ENCODE assay signal across 22 cellular contexts in the genomic region with DNA sequence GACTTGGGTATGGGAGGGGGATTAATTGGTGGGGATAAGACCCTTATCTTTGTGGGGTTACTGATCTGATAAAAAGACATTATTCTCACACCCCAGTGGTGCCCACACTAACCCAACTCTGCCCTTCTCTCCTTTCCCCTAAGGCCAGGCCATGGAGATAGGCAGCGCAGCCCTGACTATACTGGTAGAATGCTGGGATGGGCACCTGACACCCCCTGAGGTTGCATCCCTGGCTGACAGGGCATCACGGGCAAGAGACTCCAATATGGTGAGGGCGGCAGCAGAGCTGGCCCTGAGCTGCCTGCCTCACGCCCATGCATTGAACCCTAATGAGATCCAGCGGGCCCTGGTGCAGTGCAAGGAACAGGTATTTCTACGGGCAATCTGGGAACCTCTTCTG.
"Had no signal": no experiment of that assay in that cellular context is flagged by ENCODE, and none has a peak within 500 bp of the region (broad histone marks: within the 10 kb centered on the region; RNA-seq: fewer than 3 reads in every experiment).

No MANE protein-coding gene starts in this region.

- H3K4me1 ChIP-seq: ascending aorta, gastroesophageal sphincter, left lung, right atrium auricular region had no signal

- H3K9me3 ChIP-seq: ascending aorta, gastroesophageal sphincter, left lung, mucosa of descending colon, right atrium auricular region, thoracic aorta had no signal

- H3K27me3 ChIP-seq: ascending aorta, gastroesophageal sphincter, left lung, right atrium auricular region had no signal

- H3K27ac Mint-ChIP-seq: activated B cell treated with CpG ODN at 0.5 μM for 24 hours; activated CD4-positive, alpha-beta T cell treated with anti-CD3 and anti-CD28 coated beads, Interleukin-2, amount 10 ng/mL, durations not matched to agents 7 days and 5 days; progenitor cell of endocrine pancreas had no signal

- H3K4me3 Mint-ChIP-seq: activated B cell treated with CpG ODN at 0.5 μM for 24 hours; activated CD4-positive, alpha-beta T cell treated with anti-CD3 and anti-CD28 coated beads, Interleukin-2, amount 10 ng/mL, durations not matched to agents 7 days and 5 days; activated T-cell treated with anti-CD3 and anti-CD28 coated beads, Interleukin-2, amount 50 U/mL, for 4 hours had no signal

- H3K27me3 Mint-ChIP-seq: activated B cell treated with CpG ODN at 0.5 μM for 24 hours; activated CD4-positive, alpha-beta T cell treated with anti-CD3 and anti-CD28 coated beads, Interleukin-2, amount 10 ng/mL, durations not matched to agents 7 days and 5 days; naive thymus-derived CD8-positive, alpha-beta T cell; progenitor cell of endocrine pancreas had no signal

- DNase-seq: activated B cell treated with CpG ODN at 0.5 μM for 24 hours; activated CD4-positive, alpha-beta T cell treated with anti-CD3 and anti-CD28 coated beads, Interleukin-2, amount 10 ng/mL, durations not matched to agents 7 days and 5 days; activated gamma-delta T cell; activated T-cell treated with anti-CD3 and anti-CD28 coated beads, Interleukin-2, amount 50 U/mL, for 4 hours; erythroblast; hippocampal formation; kidney; left lung; nucleus accumbens; SIG-M5; small intestine; stimulated activated CD4-positive, alpha-beta T cell treated with anti-CD3 and anti-CD28 coated beads, Interleukin-4, amount 100 ng/mL, for 4 hours; T-helper 2 cell had no signal

- H3K9me3 Mint-ChIP-seq: activated B cell treated with CpG ODN at 0.5 μM for 24 hours; activated CD4-positive, alpha-beta T cell treated with anti-CD3 and anti-CD28 coated beads, Interleukin-2, amount 10 ng/mL, durations not matched to agents 7 days and 5 days; activated T-cell treated with anti-CD3 and anti-CD28 coated beads, Interleukin-2, amount 50 U/mL, for 4 hours; naive thymus-derived CD8-positive, alpha-beta T cell had no signal

- H3K4me1 Mint-ChIP-seq: activated B cell treated with CpG ODN at 0.5 μM for 24 hours; activated CD4-positive, alpha-beta T cell treated with anti-CD3 and anti-CD28 coated beads, Interleukin-2, amount 10 ng/mL, durations not matched to agents 7 days and 5 days had no signal

- H3K4me3 ChIP-seq: ascending aorta, gastroesophageal sphincter, left lung, mucosa of descending colon, right atrium auricular region, thoracic aorta had no signal

- FAIRE-seq: bronchial epithelial cell, kidney, small intestine, TTC549 had no signal

- H3K27ac ChIP-seq: ascending aorta, gastroesophageal sphincter, left lung, right atrium auricular region, thoracic aorta had no signal

- ATAC-seq: activated T-cell treated with anti-CD3 and anti-CD28 coated beads, Interleukin-2, amount 50 U/mL, for 4 hours; gastroesophageal sphincter; left lung had no signal
